ENCODE assay signal across 1 cellular context in the genomic region with DNA sequence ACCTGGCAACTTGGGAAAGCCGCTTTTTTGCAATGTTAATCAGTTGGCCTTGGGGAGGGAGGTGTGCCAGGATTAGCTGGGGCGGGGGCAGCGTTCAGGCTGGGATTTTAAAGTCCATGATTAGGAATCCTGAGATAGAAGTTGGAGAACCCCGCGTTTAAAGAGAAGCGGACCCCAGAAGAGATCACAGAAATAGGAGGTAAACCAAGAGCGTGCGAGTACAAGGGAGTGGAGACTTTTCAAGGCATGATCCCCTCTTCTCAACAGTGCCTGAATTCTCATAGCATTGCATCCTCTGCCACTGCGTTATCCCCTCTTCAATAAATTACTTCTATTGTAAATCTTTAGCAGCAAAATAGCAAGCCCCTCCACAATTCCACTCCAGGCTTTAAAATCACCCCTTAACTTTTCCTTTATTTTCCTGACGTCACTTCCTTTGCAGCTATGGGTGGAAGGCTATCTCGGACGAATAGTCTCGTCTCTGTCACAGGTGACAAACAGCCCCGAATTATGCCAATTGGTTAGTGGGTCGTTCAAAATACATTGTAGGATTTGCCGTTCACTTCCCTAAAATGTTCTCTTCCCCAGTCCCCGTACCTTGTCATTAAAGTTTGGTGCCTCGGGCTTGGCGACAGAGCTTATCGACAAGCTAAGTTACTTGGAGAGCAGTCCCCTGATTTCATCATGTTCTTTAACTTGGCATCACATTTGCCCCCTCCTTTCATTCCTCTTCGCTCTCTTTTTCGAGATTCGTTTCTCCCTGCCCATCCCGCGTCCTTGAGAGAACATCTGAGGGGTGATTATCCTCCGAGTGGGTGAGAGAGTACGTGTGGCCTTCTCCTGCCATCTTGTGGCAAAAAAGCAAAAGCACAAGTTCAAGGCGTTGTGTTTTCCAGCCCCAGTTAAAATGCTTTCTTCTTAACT.
A peak's percentile ranks its signal among the peaks of the same experiment; 100 is the strongest.
TF ChIP-seq lines count a peak whose summit lies in the region.

No MANE protein-coding gene starts in this region.

TF ChIP-seq in K562, 482 proteins besides CTCF, POLR2A, EP300 and RAD21 (continued from another document and continues in another):
- no peak for TF ChIP-seq RERE (CRISPR knock-in tag; IDR thresholded peaks at IDR 0.05; ENCODE audit: borderline replicate concordance)
- no peak for TF ChIP-seq TGIF2 (CRISPR knock-in tag; IDR thresholded peaks at IDR 0.05)
- TF ChIP-seq KDM2B (CRISPR knock-in tag; IDR thresholded peaks at IDR 0.05): no peak
- TF ChIP-seq POLR2H (tag; IDR thresholded peaks at IDR 0.05; ENCODE audit: low read depth): no peak
- TF ChIP-seq ZBTB7A (IDR thresholded peaks at IDR 0.05; ENCODE audit: borderline replicate concordance, control insufficient read depth, low read depth, low read length): no peak
- peak; percentile 47; the same call in 1 of the 2 replicates for TF ChIP-seq ARID4B (CRISPR knock-in tag; IDR thresholded peaks at IDR 0.05)
- TF ChIP-seq, protein P1, sequence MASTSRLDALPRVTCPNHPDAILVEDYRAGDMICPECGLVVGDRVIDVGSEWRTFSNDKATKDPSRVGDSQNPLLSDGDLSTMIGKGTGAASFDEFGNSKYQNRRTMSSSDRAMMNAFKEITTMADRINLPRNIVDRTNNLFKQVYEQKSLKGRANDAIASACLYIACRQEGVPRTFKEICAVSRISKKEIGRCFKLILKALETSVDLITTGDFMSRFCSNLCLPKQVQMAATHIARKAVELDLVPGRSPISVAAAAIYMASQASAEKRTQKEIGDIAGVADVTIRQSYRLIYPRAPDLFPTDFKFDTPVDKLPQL (IDR thresholded peaks at IDR 0.05; ENCODE audit: extremely low read depth, insufficient read length): no peak
- TF ChIP-seq MYNN (IDR thresholded peaks at IDR 0.05): no peak; the same call in 1 of the 2 replicates
- no peak for TF ChIP-seq MYNN (CRISPR knock-in tag; IDR thresholded peaks at IDR 0.05)
- no peak for TF ChIP-seq JUN (IDR thresholded peaks at IDR 0.05; ENCODE audit: borderline replicate concordance, low read depth, low read length)
- TF ChIP-seq JUN (CRISPR knock-in tag; IDR thresholded peaks at IDR 0.05; ENCODE audit: borderline replicate concordance): no peak
- TF ChIP-seq, protein P2, sequence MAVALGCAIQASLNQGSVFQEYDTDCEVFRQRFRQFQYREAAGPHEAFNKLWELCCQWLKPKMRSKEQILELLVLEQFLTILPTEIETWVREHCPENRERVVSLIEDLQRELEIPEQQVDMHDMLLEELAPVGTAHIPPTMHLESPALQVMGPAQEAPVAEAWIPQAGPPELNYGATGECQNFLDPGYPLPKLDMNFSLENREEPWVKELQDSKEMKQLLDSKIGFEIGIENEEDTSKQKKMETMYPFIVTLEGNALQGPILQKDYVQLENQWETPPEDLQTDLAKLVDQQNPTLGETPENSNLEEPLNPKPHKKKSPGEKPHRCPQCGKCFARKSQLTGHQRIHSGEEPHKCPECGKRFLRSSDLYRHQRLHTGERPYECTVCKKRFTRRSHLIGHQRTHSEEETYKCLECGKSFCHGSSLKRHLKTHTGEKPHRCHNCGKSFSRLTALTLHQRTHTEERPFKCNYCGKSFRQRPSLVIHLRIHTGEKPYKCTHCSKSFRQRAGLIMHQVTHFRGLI (CRISPR knock-in tag; IDR thresholded peaks at IDR 0.05): peak; percentile 8; the same call in 1 of the 2 replicates
- no peak for TF ChIP-seq BRCA1 (IDR thresholded peaks at IDR 0.05)
- TF ChIP-seq BRCA1 (CRISPR knock-in tag; IDR thresholded peaks at IDR 0.05): no peak
- TF ChIP-seq ZNF57 (CRISPR knock-in tag; IDR thresholded peaks at IDR 0.05): no peak
- peak; percentile 73 for TF ChIP-seq SUPT5H (IDR thresholded peaks at IDR 0.05)
- peak; percentile 54 for TF ChIP-seq MEIS2 (IDR thresholded peaks at IDR 0.05; ENCODE audit: partially characterized antibody)
- 0 out of 2 replicates have a peak, but pooled peaks have one; percentile 51 for TF ChIP-seq DPF2 (IDR thresholded peaks at IDR 0.05)
- TF ChIP-seq GABPA (tag; conservative IDR thresholded peaks at IDR 0.05; ENCODE audit: low read depth): peak; percentile 90
- no peak for TF ChIP-seq PATZ1 (CRISPR knock-in tag; IDR thresholded peaks at IDR 0.05; ENCODE audit: borderline replicate concordance)
- no peak for TF ChIP-seq MYBL2 (IDR thresholded peaks at IDR 0.05; ENCODE audit: low read depth)
- TF ChIP-seq MYBL2 (CRISPR knock-in tag; IDR thresholded peaks at IDR 0.05; ENCODE audit: borderline replicate concordance): no peak
- 0 out of 2 replicates have a peak, but pooled peaks have one; percentile 42 for TF ChIP-seq ZNF12 (CRISPR knock-in tag; IDR thresholded peaks at IDR 0.05)
- no peak for TF ChIP-seq EWSR1 (IDR thresholded peaks at IDR 0.05; ENCODE audit: borderline replicate concordance, low read depth, partially characterized antibody)
- 0 out of 2 replicates have a peak, but pooled peaks have one; percentile 67 for TF ChIP-seq HDGF (IDR thresholded peaks at IDR 0.05)
- peak; percentile 47; the same call in 1 of the 2 replicates for TF ChIP-seq CREB1 (IDR thresholded peaks at IDR 0.05)
- peak; percentile 74 for TF ChIP-seq CREB1 (CRISPR knock-in tag; IDR thresholded peaks at IDR 0.05)
- TF ChIP-seq ZNF518B (CRISPR knock-in tag; IDR thresholded peaks at IDR 0.05): no peak
